12 cellular contexts compared by ENCODE assay signal in the genomic region with DNA sequence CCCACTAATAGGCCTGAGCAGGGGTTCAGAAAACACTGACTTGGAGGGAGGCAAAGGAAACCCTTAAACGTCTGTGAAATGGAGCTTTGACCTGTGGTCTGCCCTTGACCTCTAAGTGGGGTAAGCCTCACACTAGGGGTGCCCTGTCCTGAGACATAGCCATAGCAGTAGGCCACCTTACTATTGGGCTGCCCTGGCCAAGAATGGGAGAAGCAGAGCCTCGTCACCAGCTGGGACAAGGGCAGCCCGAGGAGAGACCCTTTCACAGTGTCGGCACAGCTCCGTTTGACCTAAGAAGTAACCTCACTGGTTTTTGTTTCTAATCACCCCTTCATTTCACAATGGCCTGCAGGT. TPM values are rescaled to one million over a fixed set of nuclear protein-coding genes. Genes with fewer than 3 reads are reported as not detected.
DNase-seq lines count a peak whose midpoint lies in the region; ATAC-seq and TF ChIP-seq lines count a peak whose summit lies in the region.
"Had no signal": no experiment of that assay in that cellular context is flagged by ENCODE, and none has a peak within 500 bp of the region (broad histone marks: within the 10 kb centered on the region; RNA-seq: fewer than 3 reads in every experiment).

No MANE protein-coding gene starts in this region.

- H3K4me1 ChIP-seq in upper lobe of right lung = peaks cover 32% of the 10 kb centered on the region
- peaks cover 6% of the 10 kb centered on the region for H3K4me1 ChIP-seq in mucosa of descending colon (ENCODE audit: low read depth)

- H3K27ac ChIP-seq in upper lobe of right lung = peak overlapping the region; percentile 65
- H3K27ac ChIP-seq: cardiac muscle cell had no signal

- ATAC-seq in naive B cell (ENCODE audit: low read depth in 2 of 2) = no peak
- ATAC-seq in upper lobe of right lung = no peak
- ATAC-seq in mucosa of descending colon = no peak

- no peaks in the 10 kb centered on the region for H3K9me3 ChIP-seq in upper lobe of right lung
- no peaks in the 10 kb centered on the region for H3K9me3 ChIP-seq in mucosa of descending colon

- TF ChIP-seq CTCF in chondrocyte (IDR thresholded peaks at IDR 0.05) (no peak), upper lobe of right lung (IDR thresholded peaks at IDR 0.05) (no peak), mucosa of descending colon (IDR thresholded peaks at IDR 0.05) (no peak)

- peaks cover 2% of the 10 kb centered on the region for H3K36me3 Mint-ChIP-seq in activated naive CD4-positive, alpha-beta T cell treated with anti-CD3 and anti-CD28 coated beads, Interleukin-2, amount 50 U/mL, for 24 hours
- H3K36me3 Mint-ChIP-seq in activated naive CD4-positive, alpha-beta T cell treated with anti-CD3 and anti-CD28 coated beads, Interleukin-2, amount 10 ng/mL, durations not matched to agents 7 days and 5 days = peaks cover 18% of the 10 kb centered on the region
- H3K36me3 Mint-ChIP-seq in chondrocyte (ENCODE audit: low read depth) = no peaks in the 10 kb centered on the region
- peaks cover 5 to 6% of the 10 kb centered on the region in 2 donors for H3K36me3 Mint-ChIP-seq in naive B cell

- no peak for DNase-seq in activated naive CD4-positive, alpha-beta T cell treated with anti-CD3 and anti-CD28 coated beads, Interleukin-2, amount 10 ng/mL, durations not matched to agents 7 days and 5 days
- DNase-seq in chondrocyte (ENCODE audit: low spot score) (no peak), naive B cell (no peak), upper lobe of right lung (no peak), epidermal melanocyte (ENCODE audit: insufficient read length, low spot score) (no peak), mucosa of descending colon (no peak)
- DNase-seq in activated effector memory CD4-positive, alpha-beta T cell treated with Interleukin-2 at 50 U/mL for 16 hours = no peak
- DNase-seq: activated CD4-positive, alpha-beta T cell treated with anti-CD3 and anti-CD28 coated beads, Interleukin-2, amount 10 ng/mL, durations not matched to agents 7 days and 5 days; DMS153 had no signal

- CTCF ChIA-PET in activated naive CD4-positive, alpha-beta T cell treated with anti-CD3 and anti-CD28 coated beads, Interleukin-2, amount 10 ng/mL, durations not matched to agents 7 days and 5 days (lab: Charles Lee) = interaction anchor here (0.6 to 2.2 kb wide), 12 partner anchors 14 to 241 kb away, joined by 3 to 9 read pairs (median 3); a partner anchor contains a TSS

- no peaks in the 10 kb centered on the region for H3K27me3 ChIP-seq in upper lobe of right lung

- H3K27ac Mint-ChIP-seq in activated naive CD4-positive, alpha-beta T cell treated with anti-CD3 and anti-CD28 coated beads, Interleukin-2, amount 50 U/mL, for 24 hours = peak overlapping the region; percentile 47
- no peak overlapping the region for H3K27ac Mint-ChIP-seq in activated naive CD4-positive, alpha-beta T cell treated with anti-CD3 and anti-CD28 coated beads, Interleukin-2, amount 10 ng/mL, durations not matched to agents 7 days and 5 days
- H3K27ac Mint-ChIP-seq in chondrocyte (ENCODE audit: unreplicated experiment) (peak overlapping the region; percentile 96), naive B cell (peak overlapping the region in 4 of 6 donors; percentile 23 to 83 (median 60))
- H3K27ac Mint-ChIP-seq: activated T-helper 2 cell treated with anti-CD3 and anti-CD28 coated beads, Interferon-gamma antibody, Interleukin-2, Interleukin-4, amounts not matched to agents 10 μg/mL and 5 μg/mL and 100 μg/mL, durations not matched to agents 14 hours and 24 hours and 36 hours had no signal

- intact Hi-C loops in upper lobe of right lung (cut with DNase I) = loop anchor here (10.0 kb wide), 1 partner anchor 231 kb away; no protein-coding TSS in a partner anchor
- intact Hi-C loops in mucosa of descending colon (cut with DNase I, micrococcal nuclease) = loop anchor here (5.0 to 10.0 kb wide), 3 partner anchors 171 to 244 kb away; no protein-coding TSS in a partner anchor

- no peaks in the 10 kb centered on the region for H3K27me3 Mint-ChIP-seq in activated naive CD4-positive, alpha-beta T cell treated with anti-CD3 and anti-CD28 coated beads, Interleukin-2, amount 50 U/mL, for 24 hours
- H3K27me3 Mint-ChIP-seq in activated naive CD4-positive, alpha-beta T cell treated with anti-CD3 and anti-CD28 coated beads, Interleukin-2, amount 10 ng/mL, durations not matched to agents 7 days and 5 days = peaks cover 1% of the 10 kb centered on the region
- no peaks in the 10 kb centered on the region for H3K27me3 Mint-ChIP-seq in chondrocyte (ENCODE audit: low read depth)
- H3K27me3 Mint-ChIP-seq in naive B cell = no peaks in the 10 kb centered on the region
- H3K27me3 Mint-ChIP-seq: activated CD4-positive, alpha-beta T cell treated with anti-CD3 and anti-CD28 coated beads, Interleukin-2, amount 10 ng/mL, durations not matched to agents 7 days and 5 days had no signal

- H3K9me3 Mint-ChIP-seq in activated naive CD4-positive, alpha-beta T cell treated with anti-CD3 and anti-CD28 coated beads, Interleukin-2, amount 50 U/mL, for 24 hours = no peaks in the 10 kb centered on the region
- peaks cover 19% of the 10 kb centered on the region for H3K9me3 Mint-ChIP-seq in activated naive CD4-positive, alpha-beta T cell treated with anti-CD3 and anti-CD28 coated beads, Interleukin-2, amount 10 ng/mL, durations not matched to agents 7 days and 5 days
- H3K9me3 Mint-ChIP-seq in chondrocyte (ENCODE audit: low read depth) (peaks cover 6% of the 10 kb centered on the region), naive B cell (peaks cover 0 to 6% (median 4%) of the 10 kb centered on the region in 7 donors)

- peaks cover 63% of the 10 kb centered on the region for H3K4me1 Mint-ChIP-seq in activated naive CD4-positive, alpha-beta T cell treated with anti-CD3 and anti-CD28 coated beads, Interleukin-2, amount 50 U/mL, for 24 hours
- peaks cover 47% of the 10 kb centered on the region for H3K4me1 Mint-ChIP-seq in activated naive CD4-positive, alpha-beta T cell treated with anti-CD3 and anti-CD28 coated beads, Interleukin-2, amount 10 ng/mL, durations not matched to agents 7 days and 5 days
- H3K4me1 Mint-ChIP-seq in chondrocyte (ENCODE audit: low read depth) (peaks cover 28% of the 10 kb centered on the region), naive B cell (peaks cover 46 to 61% (median 59%) of the 10 kb centered on the region in 3 donors)

- H3K36me3 ChIP-seq in upper lobe of right lung (no peaks in the 10 kb centered on the region), mucosa of descending colon (ENCODE audit: low read depth) (no peaks in the 10 kb centered on the region)
- H3K36me3 ChIP-seq: cardiac muscle cell had no signal

- H3K4me3 ChIP-seq in upper lobe of right lung (no peak overlapping the region), mucosa of descending colon (no peak overlapping the region)
- H3K4me3 ChIP-seq: cardiac muscle cell had no signal

- H3K4me3 Mint-ChIP-seq in activated naive CD4-positive, alpha-beta T cell treated with anti-CD3 and anti-CD28 coated beads, Interleukin-2, amount 50 U/mL, for 24 hours = no peak overlapping the region
- H3K4me3 Mint-ChIP-seq in activated naive CD4-positive, alpha-beta T cell treated with anti-CD3 and anti-CD28 coated beads, Interleukin-2, amount 10 ng/mL, durations not matched to agents 7 days and 5 days = no peak overlapping the region
- H3K4me3 Mint-ChIP-seq in chondrocyte (ENCODE audit: unreplicated experiment) (no peak overlapping the region), naive B cell (peak overlapping the region in 1 of 8 donors; percentile 7)
- H3K4me3 Mint-ChIP-seq: activated CD4-positive, alpha-beta T cell treated with anti-CD3 and anti-CD28 coated beads, Interleukin-2, amount 10 ng/mL, durations not matched to agents 7 days and 5 days had no signal

RNA-seq across cellular contexts. Expression of a gene that starts 26.4 kb away (rescaled TPM):
- total RNA-seq in chondrocyte = 16.5 to 19.4 TPM (median 18.6 TPM) in 3 replicates
- polyA plus RNA-seq in naive B cell (ENCODE audit: low read depth in 6 of 6) = 10 to 100 TPM; 41.4 to 61.7 (median 50.8) TPM
- total RNA-seq in upper lobe of right lung = 32.4 TPM
- total RNA-seq in mucosa of descending colon = 10 to 100 TPM; 11.9 to 20.5 (median 18.2) TPM
